19 cellular contexts compared by ENCODE assay signal in genomic region chr2:118861741-118862140, GRCh38. TPM values are rescaled to one million over a fixed set of nuclear protein-coding genes. Genes with fewer than 3 reads are reported as not detected.
"Had no signal": no experiment of that assay in that cellular context is flagged by ENCODE, and none has a peak within 500 bp of the region (broad histone marks: within the 10 kb centered on the region; RNA-seq: fewer than 3 reads in every experiment).

No MANE protein-coding gene starts in this region.

- H3K36me3 ChIP-seq: cardiac muscle cell, gastrocnemius medialis, spleen, thoracic aorta, vagina had no signal

- DNase-seq: activated CD4-positive, alpha-beta memory T cell treated with anti-CD3 and anti-CD28 coated beads, Interleukin-2, amount 10 ng/mL, durations not matched to agents 7 days and 5 days; activated CD4-positive, alpha-beta T cell treated with anti-CD3 and anti-CD28 coated beads for 48 hours; activated effector memory CD4-positive, alpha-beta T cell treated with Interleukin-2 at 50 U/mL for 16 hours; activated naive CD4-positive, alpha-beta T cell treated with anti-CD3 and anti-CD28 coated beads, Interleukin-2, amount 10 ng/mL, durations not matched to agents 7 days and 5 days; activated T-cell treated with anti-CD3 and anti-CD28 coated beads, Interleukin-2, amount 50 U/mL, for 72 hours; gastrocnemius medialis; hippocampal formation; left ventricle myocardium superior; spleen; stimulated activated CD4-positive, alpha-beta T cell treated with anti-CD3 and anti-CD28 coated beads, Interleukin-4, amount 100 ng/mL, for 24 hours; stimulated activated naive CD4-positive, alpha-beta T cell treated with Interleukin-2 at 50 U/mL for 16 hours had no signal

- H3K4me1 ChIP-seq: gastrocnemius medialis had no signal

- H3K27me3 ChIP-seq: gastrocnemius medialis had no signal

- H3K9me3 ChIP-seq: gastrocnemius medialis, spleen, thoracic aorta, vagina had no signal

- H3K27ac ChIP-seq: cardiac muscle cell, gastrocnemius medialis, spleen, thoracic aorta, vagina had no signal

- H3K4me3 ChIP-seq: cardiac muscle cell, gastrocnemius medialis, spleen, thoracic aorta, vagina had no signal

RNA-seq across cellular contexts. Expression of gene EN1, which starts 14.3 kb away (rescaled TPM):
- total RNA-seq: activated CD4-positive, alpha-beta memory T cell treated with anti-CD3 and anti-CD28 coated beads, Interleukin-2, amount 10 ng/mL, durations not matched to agents 7 days and 5 days; activated T-cell treated with anti-CD3 and anti-CD28 coated beads, Interleukin-2, amount 50 U/mL, for 72 hours; cardiac muscle cell; chondrocyte; epithelial cell of proximal tubule; fibroblast of lung; left ventricle myocardium superior; natural killer cell treated with Interleukin-12 subunit alpha and Interleukin-12 subunit beta and Interleukin-15 and Interleukin-18, amount 100 ng/mL, for 72 hours; osteocyte; spleen; thoracic aorta; vagina had no signal
